In the genomic region with DNA sequence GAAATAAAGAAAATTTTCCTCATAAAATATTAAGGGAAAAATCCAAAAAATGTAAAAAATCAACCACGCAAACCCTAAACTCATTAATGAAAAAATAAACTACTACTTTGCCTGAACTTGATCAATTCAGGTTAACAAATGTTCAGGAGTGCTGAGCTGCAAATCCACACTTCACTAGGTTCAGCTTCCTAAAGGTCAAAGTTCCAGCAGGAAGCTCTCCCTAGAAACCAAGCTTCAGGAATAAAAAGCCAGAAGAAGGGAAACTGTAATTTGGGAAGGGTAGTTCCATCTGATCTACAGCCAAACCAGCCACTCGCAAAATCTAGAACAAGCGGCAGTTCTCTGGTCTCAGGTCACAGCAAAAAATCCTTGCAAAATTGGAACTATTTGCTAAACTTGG, we compare ENCODE assay signal across 19 cellular contexts. TPM values are rescaled to one million over a fixed set of nuclear protein-coding genes. Genes with fewer than 3 reads are reported as not detected.
DNase-seq lines count a peak whose midpoint lies in the region; ATAC-seq, FAIRE-seq and TF ChIP-seq lines count a peak whose summit lies in the region.
"Had no signal": no experiment of that assay in that cellular context is flagged by ENCODE, and none has a peak within 500 bp of the region (broad histone marks: within the 10 kb centered on the region; RNA-seq: fewer than 3 reads in every experiment).

No MANE protein-coding gene starts in this region.

- H3K14ac ChIP-seq in H1 (ENCODE audit: insufficient read length): no peak overlapping the region

- intact Hi-C loops in HepG2 (cut with micrococcal nuclease; ENCODE audit: unreplicated experiment): no loop called here

- no peak overlapping the region for H2BK20ac ChIP-seq in H1 (ENCODE audit: low read length)

- no peak overlapping the region for H3K27ac ChIP-seq in H1 (ENCODE audit: low read depth, low read length)
- no peak overlapping the region for H3K27ac ChIP-seq in HepG2 (ENCODE audit: extremely low read length, insufficient read depth, low read length)
- H3K27ac ChIP-seq in osteoblast (ENCODE audit: low read depth, low read length): no peak overlapping the region

- in situ Hi-C loops in HepG2 (cut with HindIII; ENCODE audit: extremely low pct_ligation_motif_present, low pct_unique_long_range_greater_than_20kb): no loop called here

- H2BK15ac ChIP-seq in H1 (ENCODE audit: low read length): no peak overlapping the region

- H2AFZ ChIP-seq in H1 (ENCODE audit: low read length): peak overlapping the region; percentile 44; the same call in 1 of the 2 replicates
- peak overlapping the region; percentile 50 for H2AFZ ChIP-seq in HepG2 (ENCODE audit: low read length)
- H2AFZ ChIP-seq in osteoblast (ENCODE audit: low read length): peak overlapping the region; percentile 15

- no peak overlapping the region for H2BK120ac ChIP-seq in H1 (replicated peaks; ENCODE audit: low read depth, low read length)

- H3K4me2 ChIP-seq in H1 (ENCODE audit: insufficient read depth in 1 of 2, low read depth in 2 of 2, low read length in 2 of 2) (no peak overlapping the region), HepG2 (ENCODE audit: low read depth, low read length) (peak overlapping the region; percentile 58), osteoblast (ENCODE audit: insufficient read depth, low read length) (no peak overlapping the region)

- no peaks in the 10 kb centered on the region for H3K79me1 ChIP-seq in H1 (ENCODE audit: low read depth, low read length)

- 90% methylated on average over 3 of the region's 3 CpGs; no CpG with 5 or more reads in 1 of the 2 experiments for WGBS in H1 (ENCODE audit: extremely low coverage in 1 of 2, insufficient coverage in 1 of 2, insufficient read length in 1 of 2, insufficient replicate concordance in 2 of 2, low coverage in 1 of 2, low lambda C conversion rate in 2 of 2, missing lambda C conversion rate in 1 of 2), 2 experiments
- WGBS in HepG2 (ENCODE audit: low lambda C conversion rate): 59% methylated on average over 3 of the region's 3 CpGs

- H2AK5ac ChIP-seq in H1 (ENCODE audit: low read depth, low read length): no peak overlapping the region

- H3K4ac ChIP-seq in H1 (replicated peaks; ENCODE audit: insufficient read length, low read depth, low read length): no peak overlapping the region

- no peak for TF ChIP-seq RAD21 in H1 (IDR thresholded peaks at IDR 0.05 in 1 of 2, conservative IDR thresholded peaks at IDR 0.05 in 1 of 2; ENCODE audit: low read depth in 2 of 2, low read length in 2 of 2)
- no peak for TF ChIP-seq RAD21 in HepG2 (CRISPR knock-in tag; IDR thresholded peaks at IDR 0.05)

- no peak overlapping the region for H3K9ac ChIP-seq in H1 (replicated peaks in 1 of 4; ENCODE audit: extremely low read depth in 1 of 4, low read depth in 3 of 4, low read length in 3 of 4)
- no peak overlapping the region for H3K9ac ChIP-seq in HepG2 (ENCODE audit: insufficient read depth, low read depth, low read length)

- no peak overlapping the region for H3K56ac ChIP-seq in H1 (replicated peaks; ENCODE audit: insufficient read length, low read depth, low read length)

- H3K4me1 ChIP-seq in H1 (replicated peaks in 1 of 4; ENCODE audit: control insufficient read depth in 3 of 4, insufficient read depth in 4 of 4, low read length in 3 of 4) (no peaks in the 10 kb centered on the region), HepG2 (ENCODE audit: insufficient read depth, low read length) (peaks cover 30% of the 10 kb centered on the region), osteoblast (ENCODE audit: insufficient read depth, low read length) (no peaks in the 10 kb centered on the region)

- H3K23ac ChIP-seq in H1 (ENCODE audit: insufficient read length): no peak overlapping the region

- TF ChIP-seq CTCF in H1 (IDR thresholded peaks at IDR 0.05; ENCODE audit: control extremely low read depth in 1 of 3, insufficient read depth in 1 of 3, low read depth in 1 of 3, low read length in 3 of 3): no peak
- TF ChIP-seq CTCF in HepG2 (CRISPR knock-in tag; IDR thresholded peaks at IDR 0.05): no peak
- no peak for TF ChIP-seq CTCF in osteoblast (IDR thresholded peaks at IDR 0.05; ENCODE audit: extremely low read depth, low read depth, low read length)

- no peak for ATAC-seq in HepG2
- ATAC-seq in HG03442 (IDR thresholded peaks at IDR 0.05; ENCODE audit: unreplicated experiment): no peak

- H3K9me3 ChIP-seq in H1 (ENCODE audit: insufficient read depth in 2 of 2, low read depth in 1 of 2, low read length in 1 of 2) (no peaks in the 10 kb centered on the region), HepG2 (ENCODE audit: low read length) (no peaks in the 10 kb centered on the region), osteoblast (ENCODE audit: low read depth, low read length) (no peaks in the 10 kb centered on the region)

- H3K27me3 ChIP-seq in H1 (replicated peaks in 1 of 4; ENCODE audit: control insufficient read depth in 3 of 4, extremely low read depth in 1 of 4, insufficient read depth in 3 of 4, low read length in 3 of 4) (no peaks in the 10 kb centered on the region), HepG2 (ENCODE audit: control insufficient read depth in 1 of 2, insufficient read depth in 2 of 2, low read length in 2 of 2) (no peaks in the 10 kb centered on the region; a peak in 1 of 5 replicates), osteoblast (ENCODE audit: insufficient read depth, low read length) (no peaks in the 10 kb centered on the region)

- H3K4me3 ChIP-seq in H1 (ENCODE audit: extremely low read depth in 1 of 4, insufficient read depth in 2 of 4, low read depth in 3 of 4, low read length in 4 of 4) (no peak overlapping the region), HepG2 (replicated peaks in 1 of 3; ENCODE audit: insufficient read depth in 1 of 3, low read depth in 2 of 3, low read length in 3 of 3) (no peak overlapping the region), osteoblast (ENCODE audit: insufficient read depth, low read length) (no peak overlapping the region)

- no peak overlapping the region for H3K18ac ChIP-seq in H1 (ENCODE audit: extremely low read depth, low read length)

- H3K23me2 ChIP-seq in H1 (ENCODE audit: low read depth, low read length): no peaks in the 10 kb centered on the region

- DNase-seq in H1 (ENCODE audit: low read depth in 1 of 2, low spot score in 2 of 2) (no peak), HepG2 (ENCODE audit: low spot score) (no peak), osteoblast (ENCODE audit: insufficient read length, low spot score, missing footprints) (no peak), UCSD-AML1 (lab: John Stamatoyannopoulos, UW; ENCODE audit: unreplicated experiment) (no peak), NOMO-1 (lab: John Stamatoyannopoulos, UW; ENCODE audit: unreplicated experiment in 2 of 2) (no peak)
- DNase-seq: C1 segment of cervical spinal cord; Calu3; CD4-positive, alpha-beta memory T cell; COR-L47; DMS53; DMS79 treated with DMSO at 0.1 percent for 48 hours; GF-D8; GOT3; H7; HCEC 1CT; HFFc6 had no signal

- H3K36me3 ChIP-seq in H1 (ENCODE audit: control insufficient read depth in 2 of 4, insufficient read depth in 4 of 4, low read length in 3 of 4): no peaks in the 10 kb centered on the region
- H3K36me3 ChIP-seq in HepG2 (replicated peaks in 1 of 2; ENCODE audit: control insufficient read depth in 1 of 2, insufficient read depth in 2 of 2, low read length in 2 of 2): no peaks in the 10 kb centered on the region
- H3K36me3 ChIP-seq in osteoblast (ENCODE audit: insufficient read depth, low read length): no peaks in the 10 kb centered on the region

- H4K91ac ChIP-seq in H1 (replicated peaks; ENCODE audit: insufficient read length, low read length): no peak overlapping the region

- H2BK5ac ChIP-seq in H1 (ENCODE audit: low read depth, low read length): no peak overlapping the region

- H4K5ac ChIP-seq in H1 (ENCODE audit: insufficient read length, low read depth, low read length): no peak overlapping the region

- H4K8ac ChIP-seq in H1 (ENCODE audit: extremely low read depth, insufficient read depth, low read length): no peak overlapping the region

- no peak overlapping the region for H2BK12ac ChIP-seq in H1 (ENCODE audit: low read depth, low read length)

- FAIRE-seq in H1 (lab: Jason Lieb, UNC) (no peak), HepG2 (lab: Jason Lieb, UNC) (no peak)
- FAIRE-seq: GM12891, GM18507 had no signal

- POLR2A ChIA-PET in H1 (lab: Charles Lee; ENCODE audit: partially characterized antibody) (no interaction called here), HepG2 (lab: Yijun Ruan, JAX) (no interaction called here)

- no TSS peak for BruUV-seq in HepG2 (replicated peaks; lab: Mats Ljungman, UMichigan)

- CTCF ChIA-PET in H1 (lab: Charles Lee; ENCODE audit: partially characterized antibody): interaction anchor here (0.6 kb wide), 1 partner anchor 290 kb away, joined by 3 read pairs; no protein-coding TSS in a partner anchor
- CTCF ChIA-PET in HepG2 (lab: Yijun Ruan, JAX; ENCODE audit: low intra/inter-chr PET ratio, low total read pairs): no interaction called here

- TF ChIP-seq POLR2A in H1 (IDR thresholded peaks at IDR 0.05; ENCODE audit: control extremely low read depth in 1 of 2, low read depth in 2 of 2, low read length in 2 of 2): no peak
- no peak for TF ChIP-seq POLR2A in HepG2 (IDR thresholded peaks at IDR 0.05; ENCODE audit: insufficient read depth in 1 of 2, low read depth in 2 of 2, low read length in 2 of 2)

- H4K20me1 ChIP-seq in H1 (replicated peaks in 1 of 2; ENCODE audit: control insufficient read depth in 1 of 2, insufficient read depth in 2 of 2, low read length in 2 of 2): no peaks in the 10 kb centered on the region
- no peaks in the 10 kb centered on the region for H4K20me1 ChIP-seq in HepG2 (ENCODE audit: insufficient read depth, low read length)
- H4K20me1 ChIP-seq in osteoblast (ENCODE audit: insufficient read depth, low read length): no peaks in the 10 kb centered on the region

- no peak for TF ChIP-seq EP300 in H1 (IDR thresholded peaks at IDR 0.05; ENCODE audit: borderline replicate concordance in 1 of 2, low read depth in 2 of 2, low read length in 2 of 2)
- no peak for TF ChIP-seq EP300 in HepG2 (IDR thresholded peaks at IDR 0.05; ENCODE audit: low read depth in 2 of 2, low read length in 2 of 2)
- no peak for TF ChIP-seq EP300 in HepG2 (CRISPR knock-in tag; IDR thresholded peaks at IDR 0.05; ENCODE audit: borderline replicate concordance)

- H3K79me2 ChIP-seq in H1 (ENCODE audit: control insufficient read depth in 1 of 2, insufficient read depth in 2 of 2, low read length in 2 of 2) (no peaks in the 10 kb centered on the region), HepG2 (ENCODE audit: insufficient read depth, low read length) (no peaks in the 10 kb centered on the region), osteoblast (ENCODE audit: insufficient read depth, low read length) (no peaks in the 10 kb centered on the region)

RNA-seq across cellular contexts. Expression of a gene that starts 7.8 kb away (rescaled TPM):
- 15.4 and 16.6 TPM in 2 replicates for total RNA-seq in H1 (2021; fragmentation: NEBNext Ultra II Directional; extraction: Animal tissue kit (Norgen Biotek cat#: 25700))
- polyA plus RNA-seq in H1 (2011; rRNA removed) (4.4 and 4.7 TPM in 2 replicates), HepG2 (2011; rRNA removed) (8.9 and 10.1 TPM in 2 replicates)
- 5.4 TPM for polyA plus RNA-seq in H1 (2011; cell fraction: cytosol; rRNA removed)
- 5.7 TPM for polyA plus RNA-seq in H1 (2011; cell fraction: nucleus; rRNA removed)
- polyA plus RNA-seq in H1 (2012, experiment 1 of 2): 8.2 to 15.1 TPM (median 9.4 TPM) in 4 replicates
- polyA plus RNA-seq in H1 (2012, experiment 2 of 2): 2.3 TPM
- polyA plus RNA-seq in H1 (2013, experiment 1 of 2): 8.8 TPM
- 9.0 TPM for polyA plus RNA-seq in H1 (2013, experiment 2 of 2)
- polyA minus RNA-seq in H1 (2011; rRNA and poly(A)+ RNA removed): 4.0 and 6.3 TPM in 2 replicates
- 2.7 TPM for polyA minus RNA-seq in H1 (2011; cell fraction: cytosol; rRNA and poly(A)+ RNA removed)
- 10.1 TPM for polyA minus RNA-seq in H1 (2011; cell fraction: nucleus; rRNA and poly(A)+ RNA removed)
- total RNA-seq in HepG2 (2016; rRNA removed; fragmentation: Illumina TruSeq; extraction: Trizol) (23.8 and 28.0 TPM in 2 replicates), osteoblast (43.8 and 61.0 TPM in 2 replicates)
- 8.0 and 9.2 TPM in 2 replicates for total RNA-seq in HepG2 (2016; cell fraction: cytosol; rRNA removed; fragmentation: Illumina TruSeq; extraction: Trizol; ENCODE audit: low read depth)
- total RNA-seq in HepG2 (2016; cell fraction: insoluble cytoplasmic fraction; rRNA removed; fragmentation: Illumina TruSeq; extraction: Trizol): 27.2 and 28.6 TPM in 2 replicates
- 16.5 and 17.5 TPM in 2 replicates for total RNA-seq in HepG2 (2016; cell fraction: membrane; rRNA removed; fragmentation: Illumina TruSeq; extraction: Trizol)
- 20.8 and 22.8 TPM in 2 replicates for total RNA-seq in HepG2 (2016; cell fraction: nucleus; rRNA removed; fragmentation: Illumina TruSeq; extraction: Trizol)
- polyA plus RNA-seq in HepG2 (2011; cell fraction: cytosol; rRNA removed): 3.5 and 4.9 TPM in 2 replicates
- polyA plus RNA-seq in HepG2 (2011; cell fraction: nucleus; rRNA removed): 15.6 and 18.8 TPM in 2 replicates
- polyA plus RNA-seq in HepG2 (2012): 16.2 and 22.5 TPM in 2 replicates
- 6.0 and 6.3 TPM in 2 replicates for polyA plus RNA-seq in HepG2 (2016; cell fraction: cytosol; fragmentation: Illumina TruSeq; extraction: Trizol; ENCODE audit: low read depth)
- 28.9 and 32.1 TPM in 2 replicates for polyA plus RNA-seq in HepG2 (2016; cell fraction: insoluble cytoplasmic fraction; fragmentation: Illumina TruSeq; extraction: Trizol; ENCODE audit: low read depth)
- 13.5 and 15.5 TPM in 2 replicates for polyA plus RNA-seq in HepG2 (2016; cell fraction: membrane; fragmentation: Illumina TruSeq; extraction: Trizol; ENCODE audit: low read depth)
- polyA plus RNA-seq in HepG2 (2016; cell fraction: nucleus; fragmentation: Illumina TruSeq; extraction: Trizol; ENCODE audit: insufficient read depth, low read depth): 27.7 and 29.0 TPM in 2 replicates
- 0.96 and 2.9 TPM in 2 replicates for polyA minus RNA-seq in HepG2 (2011; rRNA and poly(A)+ RNA removed; ENCODE audit: low replicate concordance)
- 5.4 and 6.6 TPM in 2 replicates for polyA minus RNA-seq in HepG2 (2011; cell fraction: cytosol; rRNA and poly(A)+ RNA removed)
- polyA minus RNA-seq in HepG2 (2011; cell fraction: nucleus; rRNA and poly(A)+ RNA removed): 23.5 and 25.9 TPM in 2 replicates
